Comparison of ENCODE assay signal across 19 cellular contexts in genomic region chr12:20028033-20028432, GRCh38.
"Had no signal": no experiment of that assay in that cellular context is flagged by ENCODE, and none has a peak within 500 bp of the region (broad histone marks: within the 10 kb centered on the region; RNA-seq: fewer than 3 reads in every experiment).

No MANE protein-coding gene starts in this region.

- H3K36me3 ChIP-seq: cardiac muscle cell, esophagus squamous epithelium, heart right ventricle, right lobe of liver, thoracic aorta, upper lobe of left lung had no signal

- DNase-seq: activated CD4-positive, alpha-beta memory T cell treated with anti-CD3 and anti-CD28 coated beads, Interleukin-2, amount 10 ng/mL, durations not matched to agents 7 days and 5 days; activated CD4-positive, alpha-beta T cell treated with anti-CD3 and anti-CD28 coated beads for 48 hours; activated CD4-positive, CD25-positive, alpha-beta regulatory T cell; activated CD8-positive, alpha-beta memory T cell treated with anti-CD3 and anti-CD28 coated beads, Interleukin-2, amount 10 ng/mL, durations not matched to agents 7 days and 5 days; activated naive CD4-positive, alpha-beta T cell; activated naive CD8-positive, alpha-beta T cell treated with anti-CD3 and anti-CD28 coated beads for 36 hours; amygdala; effector CD8-positive, alpha-beta T cell; esophagus squamous epithelium; heart right ventricle; kidney glomerular epithelial cell; left ventricle myocardium superior; right lobe of liver; stimulated activated CD4-positive, alpha-beta T cell treated with anti-CD3 and anti-CD28 coated beads, Interleukin-4, amount 100 ng/mL, for 24 hours; T-helper 2 cell; upper lobe of left lung had no signal

- H3K4me3 ChIP-seq: cardiac muscle cell, esophagus squamous epithelium, heart right ventricle, right lobe of liver, smooth muscle cell, thoracic aorta, upper lobe of left lung had no signal

- H3K27me3 ChIP-seq: cardiac muscle cell, esophagus squamous epithelium, heart right ventricle, right lobe of liver, upper lobe of left lung had no signal

- H3K27ac ChIP-seq: cardiac muscle cell, esophagus squamous epithelium, heart right ventricle, right lobe of liver, thoracic aorta, upper lobe of left lung had no signal

- H3K4me2 ChIP-seq: smooth muscle cell had no signal

- H3K4me1 ChIP-seq: esophagus squamous epithelium, right lobe of liver had no signal
